In the genomic region with DNA sequence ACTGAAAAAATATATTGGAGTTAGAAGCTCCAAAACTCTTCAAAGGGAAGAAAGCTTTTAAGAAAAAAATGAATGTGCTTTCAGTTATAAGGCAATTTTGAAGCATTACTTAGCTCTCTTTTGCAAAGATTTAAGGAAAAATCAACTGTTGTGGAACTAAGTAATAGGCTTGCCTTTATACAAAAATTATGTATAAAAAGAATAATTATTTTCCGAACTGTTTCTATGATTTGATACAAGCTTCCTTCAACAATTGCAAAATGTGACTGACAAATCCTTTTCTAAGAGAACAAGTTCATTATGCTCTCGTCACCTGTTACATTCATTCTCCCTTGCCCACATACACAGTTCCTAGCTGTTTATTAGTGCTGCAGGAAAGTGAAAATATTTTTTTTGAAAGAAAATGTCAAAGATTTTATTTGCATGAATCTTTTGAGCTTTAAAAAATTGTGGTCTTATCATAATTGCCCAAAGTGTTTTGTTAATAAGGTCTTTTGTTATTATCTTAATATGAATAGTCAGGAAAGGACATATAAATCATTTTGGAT, we compare ENCODE assay signal across 11 cellular contexts.
DNase-seq lines count a peak whose midpoint lies in the region; ATAC-seq and TF ChIP-seq lines count a peak whose summit lies in the region.
"Had no signal": no experiment of that assay in that cellular context is flagged by ENCODE, and none has a peak within 500 bp of the region (broad histone marks: within the 10 kb centered on the region; RNA-seq: fewer than 3 reads in every experiment).

No MANE protein-coding gene starts in this region.

- H3K36me3 Mint-ChIP-seq in activated naive CD4-positive, alpha-beta T cell treated with anti-CD3 and anti-CD28 coated beads, Interleukin-2, amount 50 U/mL, for 24 hours, result no peaks in the 10 kb centered on the region
- no peaks in the 10 kb centered on the region for H3K36me3 Mint-ChIP-seq in activated naive CD4-positive, alpha-beta T cell treated with anti-CD3 and anti-CD28 coated beads, Interleukin-2, amount 50 U/mL, for 72 hours
- peaks cover 35% of the 10 kb centered on the region for H3K36me3 Mint-ChIP-seq in mesothelial cell of epicardium
- H3K36me3 Mint-ChIP-seq: activated naive CD8-positive, alpha-beta T cell; CD4-positive, CD25-positive, alpha-beta regulatory T cell had no signal

- no peaks in the 10 kb centered on the region for H3K9me3 ChIP-seq in upper lobe of right lung

- no peak for ATAC-seq in activated naive CD4-positive, alpha-beta T cell treated with anti-CD3 and anti-CD28 coated beads, Interleukin-2, amount 50 U/mL, for 72 hours
- ATAC-seq in upper lobe of right lung, result no peak
- no peak for ATAC-seq in HG02938 (IDR thresholded peaks at IDR 0.05; ENCODE audit: unreplicated experiment)
- ATAC-seq in GM18858 (IDR thresholded peaks at IDR 0.05; ENCODE audit: unreplicated experiment), result no peak
- no peak for ATAC-seq in HG03196 (IDR thresholded peaks at IDR 0.05; ENCODE audit: unreplicated experiment)

- peak overlapping the region; percentile 17 for H3K4me3 Mint-ChIP-seq in activated naive CD4-positive, alpha-beta T cell treated with anti-CD3 and anti-CD28 coated beads, Interleukin-2, amount 50 U/mL, for 24 hours
- peak overlapping the region; percentile 80 for H3K4me3 Mint-ChIP-seq in mesothelial cell of epicardium
- H3K4me3 Mint-ChIP-seq: activated naive CD8-positive, alpha-beta T cell; CD4-positive, CD25-positive, alpha-beta regulatory T cell had no signal

- intact Hi-C loops in upper lobe of right lung (cut with DNase I), result no loop called here

- H3K4me1 Mint-ChIP-seq in activated naive CD4-positive, alpha-beta T cell treated with anti-CD3 and anti-CD28 coated beads, Interleukin-2, amount 50 U/mL, for 24 hours, result peaks cover 6% of the 10 kb centered on the region
- H3K4me1 Mint-ChIP-seq in mesothelial cell of epicardium, result peaks cover 44% of the 10 kb centered on the region

- peak overlapping the region; percentile 80 for H3K27ac ChIP-seq in upper lobe of right lung

- TF ChIP-seq CTCF in choroid plexus epithelial cell (conservative IDR thresholded peaks at IDR 0.05; ENCODE audit: low read depth, low read length), result no peak
- no peak for TF ChIP-seq CTCF in mesothelial cell of epicardium (IDR thresholded peaks at IDR 0.05; ENCODE audit: unreplicated experiment)
- no peak for TF ChIP-seq CTCF in upper lobe of right lung (IDR thresholded peaks at IDR 0.05)

- H3K4me3 ChIP-seq in choroid plexus epithelial cell (ENCODE audit: low read depth, low read length), result peak overlapping the region; percentile 56
- peak overlapping the region; percentile 48 for H3K4me3 ChIP-seq in upper lobe of right lung

- no peaks in the 10 kb centered on the region for H3K27me3 ChIP-seq in upper lobe of right lung

- H3K36me3 ChIP-seq in upper lobe of right lung, result no peaks in the 10 kb centered on the region

- H3K9me3 Mint-ChIP-seq in activated naive CD4-positive, alpha-beta T cell treated with anti-CD3 and anti-CD28 coated beads, Interleukin-2, amount 50 U/mL, for 24 hours, result no peaks in the 10 kb centered on the region
- H3K9me3 Mint-ChIP-seq in activated naive CD4-positive, alpha-beta T cell treated with anti-CD3 and anti-CD28 coated beads, Interleukin-2, amount 50 U/mL, for 72 hours, result peaks cover 5 to 7% of the 10 kb centered on the region in 2 donors
- H3K9me3 Mint-ChIP-seq in mesothelial cell of epicardium, result peaks cover 29% of the 10 kb centered on the region

- DNase-seq in activated naive CD4-positive, alpha-beta T cell treated with anti-CD3 and anti-CD28 coated beads, Interleukin-2, amount 50 U/mL, for 72 hours (ENCODE audit: low spot score in 2 of 2), result no peak
- peak; percentile 40 for DNase-seq in choroid plexus epithelial cell (ENCODE audit: low read depth)
- no peak for DNase-seq in mesothelial cell of epicardium (ENCODE audit: low spot score in 2 of 2, unreplicated experiment in 2 of 2)
- DNase-seq in upper lobe of right lung, result no peak
- DNase-seq: CD4-positive, CD25-positive, alpha-beta regulatory T cell; T-helper 1 cell had no signal

- H3K27ac Mint-ChIP-seq in activated naive CD4-positive, alpha-beta T cell treated with anti-CD3 and anti-CD28 coated beads, Interleukin-2, amount 50 U/mL, for 24 hours, result no peak overlapping the region
- H3K27ac Mint-ChIP-seq in activated naive CD4-positive, alpha-beta T cell treated with anti-CD3 and anti-CD28 coated beads, Interleukin-2, amount 50 U/mL, for 72 hours, result no peak overlapping the region
- peak overlapping the region; percentile 98 for H3K27ac Mint-ChIP-seq in mesothelial cell of epicardium
- H3K27ac Mint-ChIP-seq: activated naive CD8-positive, alpha-beta T cell; CD4-positive, CD25-positive, alpha-beta regulatory T cell had no signal

- H3K27me3 Mint-ChIP-seq in activated naive CD4-positive, alpha-beta T cell treated with anti-CD3 and anti-CD28 coated beads, Interleukin-2, amount 50 U/mL, for 24 hours, result peaks cover 2% of the 10 kb centered on the region
- no peaks in the 10 kb centered on the region for H3K27me3 Mint-ChIP-seq in mesothelial cell of epicardium (ENCODE audit: low read depth)
- H3K27me3 Mint-ChIP-seq: activated naive CD8-positive, alpha-beta T cell; CD4-positive, CD25-positive, alpha-beta regulatory T cell had no signal

- no peaks in the 10 kb centered on the region for H3K4me1 ChIP-seq in upper lobe of right lung
